In genomic region chr4:142954415-142954814, GRCh38 we compare ENCODE assay signal across 26 cellular contexts.
DNase-seq lines count a peak whose midpoint lies in the region; TF ChIP-seq lines count a peak whose summit lies in the region.
"Had no signal": no experiment of that assay in that cellular context is flagged by ENCODE, and none has a peak within 500 bp of the region (broad histone marks: within the 10 kb centered on the region; RNA-seq: fewer than 3 reads in every experiment).

No MANE protein-coding gene starts in this region.

- no peak for TF ChIP-seq CTCF in chondrocyte (IDR thresholded peaks at IDR 0.05)

- no peaks in the 10 kb centered on the region for H3K36me3 Mint-ChIP-seq in chondrocyte (ENCODE audit: low read depth)
- H3K36me3 Mint-ChIP-seq: CD14-positive monocyte; CD4-positive, alpha-beta memory T cell; CD4-positive, CD25-positive, alpha-beta regulatory T cell; CD8-positive, alpha-beta memory T cell; CD8-positive, alpha-beta T cell had no signal

- DNase-seq in activated gamma-delta T cell (lab: John Stamatoyannopoulos, UW) (peak; percentile 2), activated gamma-delta T cell treated with Interleukin-2 at 50 U/mL for 16 hours (no peak), chondrocyte (ENCODE audit: low spot score) (peak; percentile 90), NCI-H1417 (lab: John Stamatoyannopoulos, UW) (no peak)
- DNase-seq: 8988T; ACHN; AML-193; BE2C; C1 segment of cervical spinal cord; Caco-2; Calu3; CD4-positive, alpha-beta memory T cell; CD4-positive, alpha-beta T cell; CD4-positive, CD25-positive, alpha-beta regulatory T cell; CD8-positive, alpha-beta memory T cell; CD8-positive, alpha-beta T cell; COR-L47; DMS 273 treated with DMSO at 0.1 percent for 48 hours; DMS153; DMS53; DMS79; DMS79 treated with DMSO at 0.1 percent for 48 hours; DND-41; EL had no signal

- peaks cover 10% of the 10 kb centered on the region for H3K9me3 Mint-ChIP-seq in chondrocyte (ENCODE audit: low read depth)
- H3K9me3 Mint-ChIP-seq: CD4-positive, alpha-beta T cell had no signal

- H3K4me1 Mint-ChIP-seq in chondrocyte (ENCODE audit: low read depth): no peaks in the 10 kb centered on the region
- H3K4me1 Mint-ChIP-seq: B cell; CD4-positive, alpha-beta memory T cell; CD4-positive, CD25-positive, alpha-beta regulatory T cell; CD8-positive, alpha-beta memory T cell had no signal

- H3K27ac Mint-ChIP-seq in chondrocyte (ENCODE audit: unreplicated experiment): no peak overlapping the region
- H3K27ac Mint-ChIP-seq: B cell; CD14-positive monocyte; CD4-positive, alpha-beta memory T cell; CD4-positive, alpha-beta T cell; CD4-positive, CD25-positive, alpha-beta regulatory T cell; CD8-positive, alpha-beta T cell had no signal

- H3K4me3 Mint-ChIP-seq in chondrocyte (ENCODE audit: unreplicated experiment): no peak overlapping the region
- H3K4me3 Mint-ChIP-seq: B cell; CD14-positive monocyte; CD4-positive, alpha-beta memory T cell; CD4-positive, alpha-beta T cell; CD4-positive, CD25-positive, alpha-beta regulatory T cell; CD8-positive, alpha-beta memory T cell; CD8-positive, alpha-beta T cell had no signal

- H3K27me3 Mint-ChIP-seq in chondrocyte (ENCODE audit: low read depth): peaks cover 13% of the 10 kb centered on the region
- H3K27me3 Mint-ChIP-seq: B cell; CD4-positive, alpha-beta T cell; CD8-positive, alpha-beta memory T cell had no signal

Comparison
In these comparisons a context has a peak if more than half of its experiments do, and no peak if none do; other contexts are left out.
1. DNase-seq: peak in activated gamma-delta T cell (single experiment) and chondrocyte (single experiment); none in activated gamma-delta T cell treated with Interleukin-2 at 50 U/mL for 16 hours (single experiment) and NCI-H1417 (0 of 3).